ENCODE assay signal across 29 cellular contexts in genomic region chr7:94648731-94649130, GRCh38.
"Had no signal": no experiment of that assay in that cellular context is flagged by ENCODE, and none has a peak within 500 bp of the region (broad histone marks: within the 10 kb centered on the region; RNA-seq: fewer than 3 reads in every experiment).

No MANE protein-coding gene starts in this region.

- H3K36me3 Mint-ChIP-seq: activated naive CD8-positive, alpha-beta T cell; memory B cell; naive B cell; stimulated activated memory B cell treated with anti-CD40 and anti-IgM and Interleukin-4, amounts not matched to agents 10 μg/mL and 1 μg/mL and 100 μg/mL, for 72 hours had no signal

- H3K9me3 ChIP-seq: adrenal gland, esophagus muscularis mucosa, gastrocnemius medialis, right lobe of liver, transverse colon, uterus had no signal

- FAIRE-seq: astrocyte, colon, islet of Langerhans, small intestine had no signal

- ATAC-seq: activated T-cell treated with anti-CD3 and anti-CD28 coated beads, Interleukin-2, amount 50 U/mL, for 4 hours; gastrocnemius medialis; left cardiac atrium; right lobe of liver; stimulated activated memory B cell treated with anti-CD40 and anti-IgM and Interleukin-4, amounts not matched to agents 10 μg/mL and 1 μg/mL and 100 μg/mL, for 72 hours had no signal

- H3K4me3 Mint-ChIP-seq: activated naive CD8-positive, alpha-beta T cell; activated T-cell treated with anti-CD3 and anti-CD28 coated beads, Interleukin-2, amount 50 U/mL, for 4 hours; memory B cell; naive B cell; neural crest cell; stimulated activated memory B cell treated with anti-CD40 and anti-IgM and Interleukin-4, amounts not matched to agents 10 μg/mL and 1 μg/mL and 100 μg/mL, for 72 hours had no signal

- H3K27ac ChIP-seq: esophagus muscularis mucosa, gastrocnemius medialis, right lobe of liver, transverse colon, uterus had no signal

- DNase-seq: activated CD4-positive, alpha-beta T cell treated with anti-CD3 and anti-CD28 coated beads for 4 hours; activated CD4-positive, alpha-beta T cell treated with anti-CD3 and anti-CD28 coated beads, Interleukin-2, amount 50 U/mL, for 48 hours; activated CD4-positive, CD25-positive, alpha-beta regulatory T cell; activated CD8-positive, alpha-beta memory T cell treated with anti-CD3 and anti-CD28 coated beads, Interleukin-2, amount 50 U/mL, for 48 hours; activated naive CD4-positive, alpha-beta T cell; activated T-cell treated with anti-CD3 and anti-CD28 coated beads, Interleukin-2, amount 50 U/mL, for 4 hours; central memory CD4-positive, alpha-beta T cell; effector memory CD4-positive, alpha-beta T cell; gastrocnemius medialis; hippocampal formation; left cardiac atrium; naive B cell; posterior cingulate gyrus; right lobe of liver; small intestine; stimulated activated CD4-positive, alpha-beta T cell treated with anti-CD3 and anti-CD28 coated beads, Interleukin-15, amount 100 ng/mL, for 24 hours; T1000; transverse colon; uterus had no signal

- H3K9me3 Mint-ChIP-seq: activated T-cell treated with anti-CD3 and anti-CD28 coated beads, Interleukin-2, amount 50 U/mL, for 4 hours; activated T-helper 2 cell treated with anti-CD3 and anti-CD28 coated beads, Interferon-gamma antibody, Interleukin-2, Interleukin-4, amounts not matched to agents 10 μg/mL and 5 μg/mL and 100 μg/mL, durations not matched to agents 14 hours and 24 hours and 36 hours; memory B cell; naive B cell; neural crest cell; stimulated activated memory B cell treated with anti-CD40 and anti-IgM and Interleukin-4, amounts not matched to agents 10 μg/mL and 1 μg/mL and 100 μg/mL, for 72 hours had no signal

- H3K4me3 ChIP-seq: esophagus muscularis mucosa, gastrocnemius medialis, right lobe of liver, transverse colon, uterus had no signal

- H3K27me3 ChIP-seq: adrenal gland, esophagus muscularis mucosa, uterus had no signal

- H3K27ac Mint-ChIP-seq: activated naive CD8-positive, alpha-beta T cell; activated T-helper 2 cell treated with anti-CD3 and anti-CD28 coated beads, Interferon-gamma antibody, Interleukin-2, Interleukin-4, amounts not matched to agents 10 μg/mL and 5 μg/mL and 100 μg/mL, durations not matched to agents 14 hours and 24 hours and 36 hours; memory B cell; naive B cell; stimulated activated memory B cell treated with anti-CD40 and anti-IgM and Interleukin-4, amounts not matched to agents 10 μg/mL and 1 μg/mL and 100 μg/mL, for 72 hours had no signal

- H3K4me1 ChIP-seq: gastrocnemius medialis, right lobe of liver, uterus had no signal

- H3K36me3 ChIP-seq: adrenal gland, esophagus muscularis mucosa, gastrocnemius medialis, right lobe of liver, transverse colon, uterus had no signal
